Comparison of ENCODE assay signal across 33 cellular contexts in genomic region chr14:66315548-66315947, GRCh38.
DNase-seq lines count a peak whose midpoint lies in the region; FAIRE-seq and TF ChIP-seq lines count a peak whose summit lies in the region.
"Had no signal": no experiment of that assay in that cellular context is flagged by ENCODE, and none has a peak within 500 bp of the region (broad histone marks: within the 10 kb centered on the region; RNA-seq: fewer than 3 reads in every experiment).

No MANE protein-coding gene starts in this region.

- H3K9ac ChIP-seq in Karpas-422 (ENCODE audit: low read length) (no peak overlapping the region), neural progenitor cell (no peak overlapping the region)

- H3K27ac ChIP-seq in Karpas-422 (ENCODE audit: low read length), result no peak overlapping the region
- H3K27ac ChIP-seq in WERI-Rb-1, result no peak overlapping the region
- no peak overlapping the region for H3K27ac ChIP-seq in neural progenitor cell
- H3K27ac ChIP-seq in small intestine (ENCODE audit: low read depth in 1 of 2, low read length in 1 of 2), result no peak overlapping the region
- H3K27ac ChIP-seq: ascending aorta, esophagus muscularis mucosa, gastroesophageal sphincter, HL-60, left lung, prostate gland, SK-N-MC, suprapubic skin had no signal

- DNase-seq in Karpas-422, result peak; percentile 43
- no peak for DNase-seq in WERI-Rb-1
- DNase-seq in neural progenitor cell (ENCODE audit: low spot score), result peak; percentile 14
- no peak for DNase-seq in DMS153 treated with DMSO at 0.1 percent for 48 hours (lab: John Stamatoyannopoulos, UW; ENCODE audit: unreplicated experiment)
- no peak for DNase-seq in small intestine
- DNase-seq in nucleus accumbens (lab: John Stamatoyannopoulos, UW), result no peak
- DNase-seq: activated CD4-positive, alpha-beta T cell treated with anti-CD3 and anti-CD28 coated beads for 4 hours; activated CD8-positive, alpha-beta memory T cell treated with anti-CD3 and anti-CD28 coated beads for 24 hours; activated effector memory CD4-positive, alpha-beta T cell treated with Interleukin-2 at 50 U/mL for 16 hours; activated naive CD8-positive, alpha-beta T cell treated with anti-CD3 and anti-CD28 coated beads, Interleukin-2, amount 10 ng/mL, durations not matched to agents 7 days and 5 days; caudate nucleus; cortex of kidney; EL; hypothalamus; left lung; mesenchymal stem cell; MV-4-11; NCI-H226; NCI-H774; RPMI8226; stimulated activated CD4-positive, alpha-beta T cell treated with anti-CD3 and anti-CD28 coated beads, Interleukin-15, amount 100 ng/mL, for 24 hours; stimulated activated naive CD4-positive, alpha-beta T cell had no signal

- H3K36me3 Mint-ChIP-seq in neural progenitor cell, result no peaks in the 10 kb centered on the region
- H3K36me3 Mint-ChIP-seq: activated naive CD8-positive, alpha-beta T cell treated with anti-CD3 and anti-CD28 coated beads, Interleukin-2, amount 10 ng/mL, durations not matched to agents 7 days and 5 days had no signal

- no peaks in the 10 kb centered on the region for H4K20me1 ChIP-seq in Karpas-422 (ENCODE audit: insufficient read depth, low read depth, low read length)
- H4K20me1 ChIP-seq in neural progenitor cell (ENCODE audit: low read depth), result no peaks in the 10 kb centered on the region

- 0 out of 2 replicates have a peak, but pooled peaks cover 2% of the 10 kb centered on the region for H3K27me3 ChIP-seq in Karpas-422 (ENCODE audit: low read length)
- H3K27me3 ChIP-seq in WERI-Rb-1 (ENCODE audit: insufficient read depth, low read depth, severe bottlenecking), result no peaks in the 10 kb centered on the region
- no peaks in the 10 kb centered on the region for H3K27me3 ChIP-seq in neural progenitor cell
- H3K27me3 ChIP-seq in small intestine (ENCODE audit: control insufficient read depth in 2 of 2, insufficient read depth in 2 of 2, low read length in 2 of 2), result no peaks in the 10 kb centered on the region
- H3K27me3 ChIP-seq: ascending aorta, esophagus muscularis mucosa, gastroesophageal sphincter, left lung, suprapubic skin had no signal

- peaks cover 5% of the 10 kb centered on the region for H3K9me3 Mint-ChIP-seq in neural progenitor cell

- WGBS in small intestine, 3 donors, result 42 to 83% (median 48%) methylated on average over 1 of the region's 1 CpG

- H3K4me1 Mint-ChIP-seq in neural progenitor cell, result no peaks in the 10 kb centered on the region
- H3K4me1 Mint-ChIP-seq: activated naive CD8-positive, alpha-beta T cell treated with anti-CD3 and anti-CD28 coated beads, Interleukin-2, amount 10 ng/mL, durations not matched to agents 7 days and 5 days had no signal

- no peaks in the 10 kb centered on the region for H3K4me1 ChIP-seq in Karpas-422 (ENCODE audit: low read length)
- no peaks in the 10 kb centered on the region for H3K4me1 ChIP-seq in neural progenitor cell
- no peaks in the 10 kb centered on the region for H3K4me1 ChIP-seq in small intestine (ENCODE audit: control insufficient read depth in 2 of 2, insufficient read depth in 1 of 2, low read depth in 1 of 2, low read length in 1 of 2)
- H3K4me1 ChIP-seq: ascending aorta, gastroesophageal sphincter, left lung, prostate gland, suprapubic skin had no signal

- FAIRE-seq in small intestine (lab: Jason Lieb, UNC), result no peak
- FAIRE-seq: D721Med, islet of Langerhans had no signal

- H3F3A ChIP-seq in neural progenitor cell (ENCODE audit: low read depth), result no peaks in the 10 kb centered on the region

- H3K27me3 Mint-ChIP-seq in neural progenitor cell (ENCODE audit: insufficient read depth, low read depth), result peaks cover 4% of the 10 kb centered on the region

- H3K9me3 ChIP-seq in Karpas-422 (ENCODE audit: low read length) (no peaks in the 10 kb centered on the region), WERI-Rb-1 (ENCODE audit: severe bottlenecking) (no peaks in the 10 kb centered on the region), neural progenitor cell (ENCODE audit: low read depth) (peaks cover 7% of the 10 kb centered on the region), small intestine (ENCODE audit: control insufficient read depth, low read depth) (peaks cover 2% of the 10 kb centered on the region)
- H3K9me3 ChIP-seq: prostate gland had no signal

- no peak overlapping the region for H3K27ac Mint-ChIP-seq in neural progenitor cell
- H3K27ac Mint-ChIP-seq: activated naive CD8-positive, alpha-beta T cell treated with anti-CD3 and anti-CD28 coated beads, Interleukin-2, amount 10 ng/mL, durations not matched to agents 7 days and 5 days; T-helper 1 cell treated with Interleukin-12 subunit alpha and Interleukin-12 subunit beta and Interleukin-4 antibody, amounts not matched to agents 30 μg/mL and 1 μg/mL, for 36 hours had no signal

- no peak overlapping the region for H3K4me2 ChIP-seq in Karpas-422 (ENCODE audit: low read depth, low read length, poor library complexity, severe bottlenecking)
- no peak overlapping the region for H3K4me2 ChIP-seq in neural progenitor cell

- TF ChIP-seq CTCF in GM12872 (IDR thresholded peaks at IDR 0.05; ENCODE audit: insufficient read depth, low read depth, low read length), result peak; percentile 25; the same call in 1 of the 3 replicates
- TF ChIP-seq CTCF in WERI-Rb-1 (IDR thresholded peaks at IDR 0.05; ENCODE audit: low read depth, low read length), result peak; percentile 42
- TF ChIP-seq CTCF in neural progenitor cell (IDR thresholded peaks at IDR 0.05), result peak; percentile 29

- H3K79me2 ChIP-seq in Karpas-422 (ENCODE audit: low read length), result no peaks in the 10 kb centered on the region
- no peaks in the 10 kb centered on the region for H3K79me2 ChIP-seq in neural progenitor cell (ENCODE audit: low read depth)

- no peak overlapping the region for H3K4me3 Mint-ChIP-seq in neural progenitor cell
- H3K4me3 Mint-ChIP-seq: activated naive CD8-positive, alpha-beta T cell treated with anti-CD3 and anti-CD28 coated beads, Interleukin-2, amount 10 ng/mL, durations not matched to agents 7 days and 5 days; T-helper 1 cell treated with Interleukin-12 subunit alpha and Interleukin-12 subunit beta and Interleukin-4 antibody, amounts not matched to agents 30 μg/mL and 1 μg/mL, for 36 hours had no signal

- H3K4me3 ChIP-seq in Karpas-422 (ENCODE audit: low read length) (no peak overlapping the region), WERI-Rb-1 (ENCODE audit: low read depth, low read length) (no peak overlapping the region), neural progenitor cell (no peak overlapping the region), small intestine (ENCODE audit: low read depth in 1 of 2, low read length in 2 of 2) (no peak overlapping the region)
- H3K4me3 ChIP-seq: ascending aorta, esophagus muscularis mucosa, gastroesophageal sphincter, left lung, prostate gland, SK-N-MC, suprapubic skin had no signal

- H2AFZ ChIP-seq in Karpas-422 (ENCODE audit: low read length), result no peak overlapping the region
- H2AFZ ChIP-seq in neural progenitor cell (replicated peaks), result peak overlapping the region; percentile 42

- H3K36me3 ChIP-seq in Karpas-422 (ENCODE audit: insufficient read depth, low read length), result no peaks in the 10 kb centered on the region
- no peaks in the 10 kb centered on the region for H3K36me3 ChIP-seq in WERI-Rb-1
- H3K36me3 ChIP-seq in neural progenitor cell, result no peaks in the 10 kb centered on the region
- no peaks in the 10 kb centered on the region for H3K36me3 ChIP-seq in small intestine (ENCODE audit: control insufficient read depth in 2 of 2, insufficient read depth in 2 of 2, low read length in 2 of 2)
- H3K36me3 ChIP-seq: ascending aorta, esophagus muscularis mucosa, gastroesophageal sphincter, left lung, prostate gland, suprapubic skin had no signal

- H3K9me2 ChIP-seq in Karpas-422 (replicated peaks; ENCODE audit: insufficient read depth, low read length), result no peaks in the 10 kb centered on the region

Comparison
In these comparisons a context has a peak if more than half of its experiments do, and no peak if none do; other contexts are left out.
1. DNase-seq: peak in Karpas-422 (single experiment) and neural progenitor cell (single experiment); none in WERI-Rb-1 (single experiment), DMS153 treated with DMSO at 0.1 percent for 48 hours (single experiment), small intestine (single experiment) and nucleus accumbens (0 of 56).
2. Peak in every context shown above with its lines, with median percentiles within 50 percentile points of each other: CTCF ChIP-seq.